In genomic region chr15:39362832-39363561, GRCh38 we compare ENCODE assay signal across 11 cellular contexts.
DNase-seq lines count a peak whose midpoint lies in the region; ATAC-seq, FAIRE-seq and TF ChIP-seq lines count a peak whose summit lies in the region.
"Had no signal": no experiment of that assay in that cellular context is flagged by ENCODE, and none has a peak within 500 bp of the region (broad histone marks: within the 10 kb centered on the region; RNA-seq: fewer than 3 reads in every experiment).

No MANE protein-coding gene starts in this region.

- H3K9me3 Mint-ChIP-seq in CD4-positive, alpha-beta memory T cell: peaks cover 0 to 4% (median 0%) of the 10 kb centered on the region in 8 donors

- no peak for TF ChIP-seq EP300 in A549 (IDR thresholded peaks at IDR 0.05)

- DNase-seq in A549 (ENCODE audit: low read depth in 1 of 2, low spot score in 1 of 2): no peak
- peak; percentile 95 to 98 for DNase-seq in SJCRH30
- DNase-seq in foreskin fibroblast: peak; percentile 92 to 94
- DNase-seq in CD4-positive, alpha-beta memory T cell: no peak
- DNase-seq in DMS53 (lab: John Stamatoyannopoulos, UW): no peak
- DNase-seq in Karpas-422: no peak
- DNase-seq: body of pancreas, NCI-H748 treated with DMSO at 0.1 percent for 48 hours had no signal

- H3K36me3 ChIP-seq in HEK293 (ENCODE audit: control insufficient read depth in 2 of 2, insufficient read depth in 1 of 2, low read length in 2 of 2) (no peaks in the 10 kb centered on the region), SJCRH30 (no peaks in the 10 kb centered on the region), Karpas-422 (ENCODE audit: insufficient read depth, low read length) (no peaks in the 10 kb centered on the region)
- H3K36me3 ChIP-seq in CD4-positive, alpha-beta memory T cell (ENCODE audit: insufficient read depth, low read length): no peaks in the 10 kb centered on the region

- CTCF ChIA-PET in A549 (lab: Yijun Ruan, JAX): interaction anchor here (1.0 kb wide), 1 partner anchor 9 kb away, joined by 3 read pairs; no protein-coding TSS in a partner anchor
- CTCF ChIA-PET in HEK293 (lab: Yijun Ruan, JAX): interaction anchor here (0.7 kb wide), 2 partner anchors 121 to 210 kb away, joined by 3 to 4 read pairs; no protein-coding TSS in a partner anchor
- CTCF ChIA-PET in CD4-positive, alpha-beta memory T cell (lab: Charles Lee; ENCODE audit: partially characterized antibody): no interaction called here

- no peaks in the 10 kb centered on the region for H3K9me3 ChIP-seq in A549
- H3K9me3 ChIP-seq in HEK293 (ENCODE audit: control insufficient read depth, insufficient read depth, low read depth, low read length): no peaks in the 10 kb centered on the region
- H3K9me3 ChIP-seq in SJCRH30 (replicated peaks): no peaks in the 10 kb centered on the region; the same call in 1 of the 2 replicates
- no peaks in the 10 kb centered on the region for H3K9me3 ChIP-seq in CD4-positive, alpha-beta memory T cell (ENCODE audit: control insufficient read depth in 1 of 2, low read length in 2 of 2)
- no peaks in the 10 kb centered on the region for H3K9me3 ChIP-seq in Karpas-422 (ENCODE audit: low read length)
- H3K9me3 ChIP-seq: body of pancreas had no signal

- ATAC-seq in A549 (no peak), GM21423 (IDR thresholded peaks at IDR 0.05; ENCODE audit: unreplicated experiment) (no peak)
- ATAC-seq: body of pancreas had no signal

- H3K4me2 ChIP-seq in A549: peak overlapping the region; percentile 34; the same call in 1 of the 3 replicates
- no peak overlapping the region for H3K4me2 ChIP-seq in Karpas-422 (ENCODE audit: low read depth, low read length, poor library complexity, severe bottlenecking)

- TF ChIP-seq CTCF in A549 (IDR thresholded peaks at IDR 0.05): no peak
- TF ChIP-seq CTCF in HEK293 (tag by site-specific recombination; IDR thresholded peaks at IDR 0.05): no peak
- no peak for TF ChIP-seq CTCF in foreskin fibroblast (IDR thresholded peaks at IDR 0.05; ENCODE audit: low read depth, low read length)

- H3K4me1 ChIP-seq in A549: peaks cover 37% of the 10 kb centered on the region
- peaks cover 16% of the 10 kb centered on the region for H3K4me1 ChIP-seq in HEK293 (ENCODE audit: control insufficient read depth, insufficient read depth, low read length)
- peaks cover 24% of the 10 kb centered on the region for H3K4me1 ChIP-seq in SJCRH30
- H3K4me1 ChIP-seq in CD4-positive, alpha-beta memory T cell (ENCODE audit: insufficient read depth, low read length): no peaks in the 10 kb centered on the region
- no peaks in the 10 kb centered on the region for H3K4me1 ChIP-seq in Karpas-422 (ENCODE audit: low read length)

- intact Hi-C loops in CD4-positive, alpha-beta memory T cell (cut with micrococcal nuclease): no loop called here

- POLR2A ChIA-PET in A549 (lab: Yijun Ruan, JAX) (no interaction called here), HEK293 (lab: Yijun Ruan, JAX) (interaction anchor here (0.5 to 1.4 kb wide), 5 partner anchors 30 to 1240 kb away, joined by 3 to 6 read pairs (median 3); partner anchors contain the start of gene THBS1)
- POLR2A ChIA-PET in CD4-positive, alpha-beta memory T cell (lab: Charles Lee; ENCODE audit: partially characterized antibody): no interaction called here

- H3K27ac ChIP-seq in A549 (peak overlapping the region; percentile 47 to 49; a peak in 2 of 6 replicates), HEK293 (ENCODE audit: extremely low read depth, low read depth, low read length) (peak overlapping the region; percentile 54), SJCRH30 (peak overlapping the region; percentile 33), Karpas-422 (ENCODE audit: low read length) (no peak overlapping the region)
- H3K27ac ChIP-seq in CD4-positive, alpha-beta memory T cell (ENCODE audit: low read depth, low read length): no peak overlapping the region
- H3K27ac ChIP-seq: body of pancreas had no signal

- TF ChIP-seq POLR2A in A549 (IDR thresholded peaks at IDR 0.05; ENCODE audit: low read length): no peak

- H3K27ac Mint-ChIP-seq in CD4-positive, alpha-beta memory T cell: no peak overlapping the region
- H3K27ac Mint-ChIP-seq: B cell had no signal

- H3K4me3 Mint-ChIP-seq in CD4-positive, alpha-beta memory T cell: no peak overlapping the region
- H3K4me3 Mint-ChIP-seq: B cell had no signal

- H3K4me1 Mint-ChIP-seq in CD4-positive, alpha-beta memory T cell: no peaks in the 10 kb centered on the region
- H3K4me1 Mint-ChIP-seq: B cell had no signal

- 89% methylated on average over 8 of the region's 8 CpGs for WGBS in A549 (ENCODE audit: missing lambda C conversion rate)

- H3K79me2 ChIP-seq in Karpas-422 (ENCODE audit: low read length): no peaks in the 10 kb centered on the region

- H3K4me3 ChIP-seq in A549 (no peak overlapping the region), HEK293 (ENCODE audit: low read depth, low read length) (no peak overlapping the region), SJCRH30 (no peak overlapping the region), foreskin fibroblast (ENCODE audit: low read depth in 1 of 2, low read length in 2 of 2) (no peak overlapping the region), Karpas-422 (ENCODE audit: low read length) (no peak overlapping the region)
- H3K4me3 ChIP-seq in CD4-positive, alpha-beta memory T cell (ENCODE audit: low read length in 2 of 2): no peak overlapping the region
- H3K4me3 ChIP-seq: body of pancreas had no signal

- no peaks in the 10 kb centered on the region for H3K27me3 ChIP-seq in SJCRH30
- no peaks in the 10 kb centered on the region for H3K27me3 ChIP-seq in CD4-positive, alpha-beta memory T cell (ENCODE audit: insufficient read depth, low read length)
- no peaks in the 10 kb centered on the region for H3K27me3 ChIP-seq in Karpas-422 (ENCODE audit: low read length)
- H3K27me3 ChIP-seq: body of pancreas had no signal

- H3K9me2 ChIP-seq in Karpas-422 (replicated peaks; ENCODE audit: insufficient read depth, low read length): no peaks in the 10 kb centered on the region

- no peak for TF ChIP-seq RAD21 in A549 (conservative IDR thresholded peaks at IDR 0.05 in 1 of 2, IDR thresholded peaks at IDR 0.05 in 1 of 2)

- H3K27me3 Mint-ChIP-seq in CD4-positive, alpha-beta memory T cell: peaks cover 14 to 16% of the 10 kb centered on the region in 2 donors

- no peaks in the 10 kb centered on the region for H4K20me1 ChIP-seq in Karpas-422 (ENCODE audit: insufficient read depth, low read depth, low read length)

- H3K36me3 Mint-ChIP-seq in CD4-positive, alpha-beta memory T cell: no peaks in the 10 kb centered on the region

- FAIRE-seq in A549 (lab: Jason Lieb, UNC): no peak

- H3K9ac ChIP-seq in Karpas-422 (ENCODE audit: low read length): no peak overlapping the region

- H2AFZ ChIP-seq in Karpas-422 (ENCODE audit: low read length): no peak overlapping the region

TF ChIP-seq in A549, 52 proteins besides CTCF, POLR2A, EP300 and RAD21 (continues in another document):
- no peak for TF ChIP-seq CBX8 (IDR thresholded peaks at IDR 0.05)
- TF ChIP-seq ZNF302 (CRISPR knock-in tag; IDR thresholded peaks at IDR 0.05): no peak
- no peak for TF ChIP-seq BCL3 (IDR thresholded peaks at IDR 0.05)
- TF ChIP-seq E2F6 (IDR thresholded peaks at IDR 0.05; ENCODE audit: borderline replicate concordance, low read depth): no peak
- no peak for TF ChIP-seq HES2 (IDR thresholded peaks at IDR 0.05)
- no peak for TF ChIP-seq KDM1A (IDR thresholded peaks at IDR 0.05; ENCODE audit: low read depth)
- TF ChIP-seq KDM5A (IDR thresholded peaks at IDR 0.05): no peak

TF ChIP-seq in HEK293, 187 proteins besides CTCF, POLR2A, EP300 and RAD21:
- TF ChIP-seq WT1 (tag by site-specific recombination; IDR thresholded peaks at IDR 0.05) (0 out of 2 replicates have a peak, but pooled peaks have one; percentile 14), GLIS1 (tag by site-specific recombination; IDR thresholded peaks at IDR 0.05) (peak; percentile 76), ZNF654 (tag by site-specific recombination; IDR thresholded peaks at IDR 0.05; ENCODE audit: low read depth) (no peak), ZNF37A (tag by site-specific recombination; IDR thresholded peaks at IDR 0.05) (no peak), FEZF1 (tag by site-specific recombination; IDR thresholded peaks at IDR 0.05) (peak; percentile 71), ZBTB44 (tag by site-specific recombination; IDR thresholded peaks at IDR 0.05) (peak; percentile 10; the same call in 1 of the 2 replicates), ZNF335 (tag by site-specific recombination; conservative IDR thresholded peaks at IDR 0.05) (0 out of 2 replicates have a peak, but pooled peaks have one; percentile 27)

Comparison
In these comparisons a context has a peak if more than half of its experiments do, and no peak if none do; other contexts are left out.
1. DNase-seq: peak in SJCRH30 (2 of 2) and foreskin fibroblast (2 of 2); none in A549 (0 of 2), CD4-positive, alpha-beta memory T cell (0 of 5), DMS53 (single experiment) and Karpas-422 (single experiment).
2. H3K27ac ChIP-seq: peak in A549 (2 of 2), HEK293 (single experiment) and SJCRH30 (single experiment); none in CD4-positive, alpha-beta memory T cell (single experiment) and Karpas-422 (single experiment).